8 cellular contexts compared by ENCODE assay signal in the genomic region with DNA sequence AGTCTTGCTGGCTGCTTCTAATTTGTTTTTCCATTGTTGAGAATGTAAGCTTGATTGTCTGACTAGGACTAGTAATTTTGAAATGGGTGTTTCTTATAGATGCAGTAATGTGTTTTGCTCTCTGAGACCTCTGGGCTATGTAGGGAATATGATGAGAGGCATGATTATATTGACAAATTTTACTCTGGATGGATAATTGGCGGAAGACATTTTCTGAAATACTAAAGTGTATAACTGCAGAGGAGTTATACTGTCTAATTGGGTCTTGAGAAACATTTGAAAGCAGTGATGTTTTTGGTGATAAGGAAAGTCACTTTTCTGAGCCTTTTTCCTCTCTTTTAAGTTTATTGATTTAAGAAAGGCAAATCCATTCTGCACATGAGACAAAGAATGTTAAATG. TPM values are rescaled to one million over a fixed set of nuclear protein-coding genes. Genes with fewer than 3 reads are reported as not detected.
A peak's percentile ranks its signal among the peaks of the same experiment; 100 is the strongest.
DNase-seq lines count a peak whose midpoint lies in the region; ATAC-seq, FAIRE-seq and TF ChIP-seq lines count a peak whose summit lies in the region.

No MANE protein-coding gene starts in this region.

- TF ChIP-seq CTCF in fibroblast of lung (conservative IDR thresholded peaks at IDR 0.05 in 1 of 2, IDR thresholded peaks at IDR 0.05 in 1 of 2; ENCODE audit: low read depth in 1 of 2, low read length in 2 of 2) = no peak

- H3K27me3 ChIP-seq in fibroblast of lung (ENCODE audit: control insufficient read depth, insufficient read depth, low read length) = no peaks in the 10 kb centered on the region

- H3K27ac ChIP-seq in fibroblast of lung (ENCODE audit: insufficient read depth, low read length) = no peak overlapping the region

- peak overlapping the region; percentile 80 for H3K4me2 ChIP-seq in fibroblast of lung (ENCODE audit: extremely low read depth, insufficient read depth, low read length)

- no peaks in the 10 kb centered on the region for H3K27me3 Mint-ChIP-seq in activated T-cell treated with anti-CD3 and anti-CD28 coated beads, Interleukin-2, amount 50 U/mL, for 24 hours
- no peaks in the 10 kb centered on the region for H3K27me3 Mint-ChIP-seq in stimulated activated naive CD8-positive, alpha-beta T cell treated with anti-CD3 and anti-CD28 coated beads, Interleukin-15, amount 100 ng/mL, for 72 hours

- DNase-seq in activated T-cell treated with anti-CD3 and anti-CD28 coated beads, Interleukin-2, amount 50 U/mL, for 24 hours = no peak
- DNase-seq in activated T-cell treated with anti-CD3 and anti-CD28 coated beads for 4 hours (no peak), RKO (ENCODE audit: low spot score) (peak; percentile 15), fibroblast of lung (ENCODE audit: low read depth in 2 of 2) (no peak), HTR-8/SVneo (ENCODE audit: insufficient read length, low spot score) (no peak), NCI-H2196 treated with DMSO at 0.1 percent for 48 hours (lab: John Stamatoyannopoulos, UW; ENCODE audit: unreplicated experiment) (no peak)
- DNase-seq in stimulated activated naive CD8-positive, alpha-beta T cell treated with anti-CD3 and anti-CD28 coated beads, Interleukin-15, amount 100 ng/mL, for 72 hours = no peak

- H3K79me2 ChIP-seq in fibroblast of lung (ENCODE audit: control insufficient read depth, insufficient read depth, low read length) = peaks cover 59% of the 10 kb centered on the region

- H3K36me3 ChIP-seq in fibroblast of lung (ENCODE audit: control insufficient read depth, insufficient read depth, low read length) = no peaks in the 10 kb centered on the region

- H3K9me3 Mint-ChIP-seq in activated T-cell treated with anti-CD3 and anti-CD28 coated beads, Interleukin-2, amount 50 U/mL, for 24 hours = no peaks in the 10 kb centered on the region
- no peaks in the 10 kb centered on the region for H3K9me3 Mint-ChIP-seq in stimulated activated naive CD8-positive, alpha-beta T cell treated with anti-CD3 and anti-CD28 coated beads, Interleukin-15, amount 100 ng/mL, for 72 hours

- H4K20me1 ChIP-seq in fibroblast of lung (ENCODE audit: control insufficient read depth, extremely low read depth, insufficient read depth, low read length) = no peaks in the 10 kb centered on the region

- H3K4me3 Mint-ChIP-seq in activated T-cell treated with anti-CD3 and anti-CD28 coated beads, Interleukin-2, amount 50 U/mL, for 24 hours = peak overlapping the region; percentile 96
- peak overlapping the region; percentile 73 to 94 for H3K4me3 Mint-ChIP-seq in stimulated activated naive CD8-positive, alpha-beta T cell treated with anti-CD3 and anti-CD28 coated beads, Interleukin-15, amount 100 ng/mL, for 72 hours

- H3K9me3 ChIP-seq in fibroblast of lung (ENCODE audit: control insufficient read depth, insufficient read depth, low read depth, low read length) = no peaks in the 10 kb centered on the region

- no peak overlapping the region for H3K9ac ChIP-seq in fibroblast of lung (ENCODE audit: insufficient read depth, low read length)

- ATAC-seq in stimulated activated naive CD8-positive, alpha-beta T cell treated with anti-CD3 and anti-CD28 coated beads, Interleukin-15, amount 100 ng/mL, for 72 hours = no peak
- no peak for ATAC-seq in HG03045 (IDR thresholded peaks at IDR 0.05; ENCODE audit: unreplicated experiment)

- H3K4me1 ChIP-seq in fibroblast of lung (ENCODE audit: control insufficient read depth, extremely low read depth, insufficient read depth, low read length) = no peaks in the 10 kb centered on the region

- peak overlapping the region; percentile 89 for H3K27ac Mint-ChIP-seq in activated T-cell treated with anti-CD3 and anti-CD28 coated beads, Interleukin-2, amount 50 U/mL, for 24 hours
- H3K27ac Mint-ChIP-seq in stimulated activated naive CD8-positive, alpha-beta T cell treated with anti-CD3 and anti-CD28 coated beads, Interleukin-15, amount 100 ng/mL, for 72 hours = peak overlapping the region in 1 of 2 donors; percentile 44

- no peak for FAIRE-seq in HTR-8/SVneo (lab: Jason Lieb, UNC)

- peak overlapping the region; percentile 84 to 90 (median 88) for H3K4me3 ChIP-seq in fibroblast of lung (replicated peaks in 1 of 4; ENCODE audit: control extremely low read depth in 1 of 4, insufficient read depth in 1 of 4, low read depth in 3 of 4, low read length in 4 of 4)

- peaks cover 56% of the 10 kb centered on the region for H3K4me1 Mint-ChIP-seq in activated T-cell treated with anti-CD3 and anti-CD28 coated beads, Interleukin-2, amount 50 U/mL, for 24 hours (ENCODE audit: low read depth)
- peaks cover 30% of the 10 kb centered on the region for H3K4me1 Mint-ChIP-seq in stimulated activated naive CD8-positive, alpha-beta T cell treated with anti-CD3 and anti-CD28 coated beads, Interleukin-15, amount 100 ng/mL, for 72 hours

- peaks cover 21% of the 10 kb centered on the region for H3K36me3 Mint-ChIP-seq in activated T-cell treated with anti-CD3 and anti-CD28 coated beads, Interleukin-2, amount 50 U/mL, for 24 hours (ENCODE audit: low read depth)

- no peak overlapping the region for H2AFZ ChIP-seq in fibroblast of lung (ENCODE audit: low read length)

RNA-seq across cellular contexts. Expression of gene ATP2C1, which starts 1.8 kb away (rescaled TPM):
- total RNA-seq in fibroblast of lung = 141 and 196 TPM in 2 replicates
- 78.1 and 111 TPM in 2 replicates for polyA plus RNA-seq in fibroblast of lung
- polyA plus RNA-seq in fibroblast of lung (2012) = 44.5 and 57.3 TPM in 2 replicates
- 14.4 and 18.6 TPM in 2 replicates for polyA minus RNA-seq in fibroblast of lung (ENCODE audit: low replicate concordance)
